ENCODE assay signal across 8 cellular contexts in the genomic region with DNA sequence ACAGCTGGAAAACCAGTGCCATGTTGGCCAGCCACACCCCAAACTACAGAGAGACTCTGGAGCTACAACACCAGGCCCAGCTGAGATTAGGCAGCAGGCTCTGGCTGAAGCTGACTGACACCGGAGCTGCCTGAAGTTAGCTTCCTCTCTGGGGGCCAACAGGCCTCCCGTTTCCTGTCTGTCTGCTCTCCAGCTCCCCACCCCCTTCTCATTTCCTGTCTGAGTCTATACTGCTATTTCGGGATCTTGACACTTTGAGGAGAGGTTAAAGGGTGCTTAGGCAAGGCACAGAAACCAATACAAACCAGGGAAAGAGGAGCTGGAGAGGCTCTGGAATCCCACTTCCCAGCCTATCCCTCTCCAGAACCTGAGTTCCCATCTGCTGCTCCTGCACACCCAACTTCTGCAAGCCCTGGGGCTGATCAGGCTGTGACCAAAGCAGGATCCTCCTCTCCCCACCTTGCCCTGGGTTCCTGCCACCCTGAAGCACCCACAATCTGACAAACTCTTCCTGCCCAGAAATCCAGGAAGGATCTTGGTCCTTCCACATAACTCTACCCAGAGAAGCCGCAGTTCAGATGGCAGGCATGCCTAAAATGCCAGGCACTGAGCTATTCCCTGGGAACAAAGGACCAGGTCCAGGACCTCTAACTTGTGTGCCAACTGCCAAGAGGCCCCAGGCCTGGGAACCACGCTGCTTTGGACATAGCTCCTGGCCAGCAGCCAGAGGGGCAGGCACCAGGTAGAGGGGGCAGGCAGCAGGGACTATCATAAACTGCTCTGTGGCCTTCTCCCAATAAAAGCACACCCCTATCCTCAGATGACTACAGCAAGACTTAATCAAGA. TPM values are rescaled to one million over a fixed set of nuclear protein-coding genes. Genes with fewer than 3 reads are reported as not detected.
A peak's percentile ranks its signal among the peaks of the same experiment; 100 is the strongest.
DNase-seq lines count a peak whose midpoint lies in the region; ATAC-seq and TF ChIP-seq lines count a peak whose summit lies in the region.

No MANE protein-coding gene starts in this region.

- H3K27me3 ChIP-seq in BLaER1 (no peaks in the 10 kb centered on the region), layer of hippocampus (ENCODE audit: control insufficient read depth, insufficient read depth, low read length) (no peaks in the 10 kb centered on the region)

- no peaks in the 10 kb centered on the region for H3K9me3 Mint-ChIP-seq in brain

- H4K20me1 ChIP-seq in BLaER1: no peaks in the 10 kb centered on the region

- peak; percentile 71 for DNase-seq in HS-5 (ENCODE audit: low read depth)
- DNase-seq in T-helper 9 cell: peak; percentile 60
- peak; percentile 52 to 73 for DNase-seq in stimulated activated CD4-positive, alpha-beta T cell treated with anti-CD3 and anti-CD28 coated beads, Interleukin-4, amount 100 ng/mL, for 4 hours
- DNase-seq in DMS79 treated with DMSO at 0.1 percent for 48 hours (lab: John Stamatoyannopoulos, UW): no peak

- peak; percentile 70 for ATAC-seq in GM19452 (IDR thresholded peaks at IDR 0.05; ENCODE audit: unreplicated experiment)

- peak overlapping the region in 3 of 5 experiments; percentile 68 to 94 (median 86) for H3K27ac Mint-ChIP-seq in brain

- H3K4me1 ChIP-seq in BLaER1: peaks cover 87% of the 10 kb centered on the region

- peak overlapping the region; percentile 96 for H3K4me2 ChIP-seq in BLaER1

- H3K27ac ChIP-seq in BLaER1 (peak overlapping the region; percentile 100), layer of hippocampus (ENCODE audit: low read depth, low read length) (peak overlapping the region; percentile 86)

- peak overlapping the region; percentile 89 for H3K9ac ChIP-seq in BLaER1

- no peaks in the 10 kb centered on the region for H3K27me3 Mint-ChIP-seq in brain

- H3K36me3 ChIP-seq in BLaER1: peaks cover 22% of the 10 kb centered on the region

- H3K9me3 ChIP-seq in BLaER1: no peaks in the 10 kb centered on the region

- H3K4me3 ChIP-seq in BLaER1: peak overlapping the region; percentile 57

- H3K4me1 Mint-ChIP-seq in brain: peaks cover 34% of the 10 kb centered on the region

- peaks cover 11% of the 10 kb centered on the region for H3K36me3 Mint-ChIP-seq in brain

- no peak for TF ChIP-seq CTCF in brain (conservative IDR thresholded peaks at IDR 0.05)

- H3K4me3 Mint-ChIP-seq in brain: peak overlapping the region in 1 of 5 experiments; percentile 9

RNA-seq across cellular contexts. Expression of a gene that starts 39.9 kb away (rescaled TPM):
- polyA plus RNA-seq in brain (ENCODE audit: insufficient read depth, low read depth, low replicate concordance): 15.9 TPM

RNA-seq across cellular contexts. Expression of a gene that starts 44.0 kb away (rescaled TPM):
- 10.1 TPM for polyA plus RNA-seq in brain (ENCODE audit: insufficient read depth, low read depth, low replicate concordance)

RNA-seq across cellular contexts. Expression of a gene that starts 57.8 kb away (rescaled TPM):
- polyA plus RNA-seq in brain (ENCODE audit: insufficient read depth, low read depth, low replicate concordance): 0.15 TPM
